Comparison of ENCODE assay signal across 10 cellular contexts in genomic region chr14:88599761-88600439, GRCh38. TPM values are rescaled to one million over a fixed set of nuclear protein-coding genes. Genes with fewer than 3 reads are reported as not detected.
DNase-seq lines count a peak whose midpoint lies in the region; ATAC-seq and TF ChIP-seq lines count a peak whose summit lies in the region.
"Had no signal": no experiment of that assay in that cellular context is flagged by ENCODE, and none has a peak within 500 bp of the region (broad histone marks: within the 10 kb centered on the region; RNA-seq: fewer than 3 reads in every experiment).

No MANE protein-coding gene starts in this region.

- H2AFZ ChIP-seq in smooth muscle cell (ENCODE audit: low read depth): no peak overlapping the region

- peaks cover 54% of the 10 kb centered on the region for H3K36me3 Mint-ChIP-seq in activated CD8-positive, alpha-beta memory T cell treated with anti-CD3 and anti-CD28 coated beads, Interleukin-2, amount 10 ng/mL, durations not matched to agents 7 days and 5 days
- H3K36me3 Mint-ChIP-seq in WTC11: peaks cover 81% of the 10 kb centered on the region

- peak; percentile 65 for DNase-seq in activated CD8-positive, alpha-beta memory T cell treated with anti-CD3 and anti-CD28 coated beads, Interleukin-2, amount 10 ng/mL, durations not matched to agents 7 days and 5 days
- DNase-seq in activated CD8-positive, alpha-beta memory T cell treated with anti-CD3 and anti-CD28 coated beads, Interleukin-2, amount 50 U/mL, for 4 hours: no peak
- DNase-seq in WTC11 (ENCODE audit: low spot score) (no peak), nucleus accumbens (lab: John Stamatoyannopoulos, UW) (no peak), NCI-H69 (lab: John Stamatoyannopoulos, UW) (no peak), smooth muscle cell (lab: John Stamatoyannopoulos, UW; ENCODE audit: unreplicated experiment) (no peak)
- DNase-seq in stimulated activated CD8-positive, alpha-beta memory T cell treated with anti-CD3 and anti-CD28 coated beads, Interleukin-15, amount 100 ng/mL, for 48 hours (ENCODE audit: low read depth in 2 of 2): peak; percentile 8 to 27
- DNase-seq: stomach had no signal

- peaks cover 4% of the 10 kb centered on the region for H4K20me1 ChIP-seq in smooth muscle cell (ENCODE audit: low read depth)

- H3K9me3 ChIP-seq in smooth muscle cell (replicated peaks; ENCODE audit: low read depth): no peaks in the 10 kb centered on the region
- H3K9me3 ChIP-seq: stomach had no signal

- CTCF ChIA-PET in activated CD8-positive, alpha-beta memory T cell treated with anti-CD3 and anti-CD28 coated beads, Interleukin-2, amount 10 ng/mL, durations not matched to agents 7 days and 5 days (lab: Charles Lee): interaction anchor here (1.0 kb wide), 1 partner anchor 16 kb away, joined by 3 read pairs; no protein-coding TSS in a partner anchor
- CTCF ChIA-PET in WTC11 (lab: Charles Lee): no interaction called here

- peak overlapping the region; percentile 46 for H3K4me3 Mint-ChIP-seq in activated CD8-positive, alpha-beta memory T cell treated with anti-CD3 and anti-CD28 coated beads, Interleukin-2, amount 10 ng/mL, durations not matched to agents 7 days and 5 days
- H3K4me3 Mint-ChIP-seq in WTC11: no peak overlapping the region

- peak overlapping the region; percentile 84 for H3K27ac Mint-ChIP-seq in activated CD8-positive, alpha-beta memory T cell treated with anti-CD3 and anti-CD28 coated beads, Interleukin-2, amount 10 ng/mL, durations not matched to agents 7 days and 5 days
- H3K27ac Mint-ChIP-seq in WTC11: peak overlapping the region; percentile 34; the same call in 1 of the 2 replicates

- no peak overlapping the region for H3K9ac ChIP-seq in smooth muscle cell (ENCODE audit: low read depth)

- H3K4me3 ChIP-seq in smooth muscle cell: no peak overlapping the region
- H3K4me3 ChIP-seq: stomach had no signal

- ATAC-seq in activated CD8-positive, alpha-beta memory T cell treated with anti-CD3 and anti-CD28 coated beads, Interleukin-2, amount 10 ng/mL, durations not matched to agents 7 days and 5 days: peak; percentile 89
- ATAC-seq in HG02678 (IDR thresholded peaks at IDR 0.05; ENCODE audit: unreplicated experiment) (peak; percentile 92), WTC11 (no peak)

- no peaks in the 10 kb centered on the region for H3K27me3 Mint-ChIP-seq in activated CD8-positive, alpha-beta memory T cell treated with anti-CD3 and anti-CD28 coated beads, Interleukin-2, amount 10 ng/mL, durations not matched to agents 7 days and 5 days
- H3K27me3 Mint-ChIP-seq in WTC11 (ENCODE audit: low read depth): no peaks in the 10 kb centered on the region

- POLR2A ChIA-PET in WTC11 (lab: Charles Lee): no interaction called here

- no peak overlapping the region for H3K4me2 ChIP-seq in smooth muscle cell

- H3F3A ChIP-seq in smooth muscle cell (ENCODE audit: low read depth): no peaks in the 10 kb centered on the region

- no peaks in the 10 kb centered on the region for H3K9me3 Mint-ChIP-seq in activated CD8-positive, alpha-beta memory T cell treated with anti-CD3 and anti-CD28 coated beads, Interleukin-2, amount 10 ng/mL, durations not matched to agents 7 days and 5 days (ENCODE audit: low read depth)
- H3K9me3 Mint-ChIP-seq in WTC11: no peaks in the 10 kb centered on the region

- no peak overlapping the region for H3K27ac ChIP-seq in smooth muscle cell (ENCODE audit: low read depth)
- H3K27ac ChIP-seq: stomach had no signal

- peaks cover 34% of the 10 kb centered on the region for H3K36me3 ChIP-seq in smooth muscle cell (ENCODE audit: low read depth)

- no peaks in the 10 kb centered on the region for H3K79me2 ChIP-seq in smooth muscle cell (ENCODE audit: low read depth)

- no peaks in the 10 kb centered on the region for H3K27me3 ChIP-seq in smooth muscle cell (ENCODE audit: low read depth)
- H3K27me3 ChIP-seq: stomach had no signal

- 95% methylated on average over 10 of the region's 10 CpGs for WGBS in smooth muscle cell (ENCODE audit: low lambda C conversion rate)

- peaks cover 57% of the 10 kb centered on the region for H3K4me1 Mint-ChIP-seq in activated CD8-positive, alpha-beta memory T cell treated with anti-CD3 and anti-CD28 coated beads, Interleukin-2, amount 10 ng/mL, durations not matched to agents 7 days and 5 days
- no peaks in the 10 kb centered on the region for H3K4me1 Mint-ChIP-seq in WTC11

- H3K4me1 ChIP-seq in smooth muscle cell (ENCODE audit: low read depth): no peaks in the 10 kb centered on the region
- H3K4me1 ChIP-seq: stomach had no signal

- TF ChIP-seq CTCF in WTC11 (IDR thresholded peaks at IDR 0.05): no peak
- TF ChIP-seq CTCF in smooth muscle cell (IDR thresholded peaks at IDR 0.05; ENCODE audit: borderline replicate concordance, insufficient read depth, poor library complexity, severe bottlenecking): no peak

TF ChIP-seq in WTC11, 78 proteins besides CTCF, POLR2A, EP300 and RAD21:
- TF ChIP-seq ZBTB21 (CRISPR knock-in tag; IDR thresholded peaks at IDR 0.05; ENCODE audit: borderline replicate concordance) (no peak), NR2C2 (CRISPR knock-in tag; IDR thresholded peaks at IDR 0.05) (no peak), RELA (CRISPR knock-in tag; IDR thresholded peaks at IDR 0.05; ENCODE audit: borderline replicate concordance) (no peak), OVOL2 (CRISPR knock-in tag; IDR thresholded peaks at IDR 0.05; ENCODE audit: borderline replicate concordance) (no peak)

RNA-seq across cellular contexts. Expression of gene ZC3H14, which starts 37.1 kb away (rescaled TPM):
- total RNA-seq in activated CD8-positive, alpha-beta memory T cell treated with anti-CD3 and anti-CD28 coated beads, Interleukin-2, amount 10 ng/mL, durations not matched to agents 7 days and 5 days: 10 to 100 TPM; 43.3 to 50.5 TPM
- total RNA-seq in WTC11 (2021) (63.2 to 69.9 TPM (median 64.9 TPM) in 3 replicates), smooth muscle cell (51.9 and 59.1 TPM in 2 replicates)
- polyA plus RNA-seq in smooth muscle cell: 40.9 and 43.0 TPM in 2 replicates

RNA-seq across cellular contexts. Expression of gene PTPN21, which starts 45.1 kb away (rescaled TPM):
- under 1 TPM in 1 of 2 experiments, not detected in 1; 0.12 TPM for total RNA-seq in activated CD8-positive, alpha-beta memory T cell treated with anti-CD3 and anti-CD28 coated beads, Interleukin-2, amount 10 ng/mL, durations not matched to agents 7 days and 5 days
- 7.5 to 9.4 TPM (median 9.1 TPM) in 3 replicates for total RNA-seq in WTC11 (2021)
- total RNA-seq in smooth muscle cell: 11.7 and 12.2 TPM in 2 replicates
- 8.1 and 11.0 TPM in 2 replicates for polyA plus RNA-seq in smooth muscle cell
- total RNA-seq: mononuclear cell had no signal

Comparison
In these comparisons a context has a peak if more than half of its experiments do, and no peak if none do; other contexts are left out.
1. DNase-seq: peak in activated CD8-positive, alpha-beta memory T cell treated with anti-CD3 and anti-CD28 coated beads, Interleukin-2, amount 10 ng/mL, durations not matched to agents 7 days and 5 days (single experiment) and stimulated activated CD8-positive, alpha-beta memory T cell treated with anti-CD3 and anti-CD28 coated beads, Interleukin-15, amount 100 ng/mL, for 48 hours (2 of 2); none in activated CD8-positive, alpha-beta memory T cell treated with anti-CD3 and anti-CD28 coated beads, Interleukin-2, amount 50 U/mL, for 4 hours (single experiment), WTC11 (single experiment), nucleus accumbens (0 of 56), NCI-H69 (single experiment) and smooth muscle cell (single experiment).